8 cellular contexts compared by ENCODE assay signal in genomic region chr9:95511952-95512750, GRCh38. TPM values are rescaled to one million over a fixed set of nuclear protein-coding genes. Genes with fewer than 3 reads are reported as not detected.
DNase-seq lines count a peak whose midpoint lies in the region; ATAC-seq and TF ChIP-seq lines count a peak whose summit lies in the region.

No MANE protein-coding gene starts in this region.

- no peaks in the 10 kb centered on the region for H3K9me3 ChIP-seq in trophoblast cell (ENCODE audit: insufficient read depth, low read depth, low read length)

- ATAC-seq in HG02678 (IDR thresholded peaks at IDR 0.05; ENCODE audit: unreplicated experiment) = no peak
- no peak for ATAC-seq in GM19463 (IDR thresholded peaks at IDR 0.05; ENCODE audit: unreplicated experiment)

- no peak overlapping the region for H3K4ac ChIP-seq in trophoblast cell (ENCODE audit: low read depth, low read length)

- no peak overlapping the region for H3K9ac ChIP-seq in trophoblast cell (ENCODE audit: low read length)

- POLR2A ChIA-PET in RWPE1 (lab: Yijun Ruan, JAX; ENCODE audit: low non-redundant PET) = no interaction called here

- peaks cover 3 to 15% of the 10 kb centered on the region in 2 experiments for H3K4me1 ChIP-seq in trophoblast cell (ENCODE audit: control insufficient read depth in 1 of 2, insufficient read depth in 2 of 2, low read length in 2 of 2)

- H3K4me3 ChIP-seq in epithelial cell of proximal tubule (ENCODE audit: low read depth, low read length) (peak overlapping the region; percentile 95), trophoblast cell (ENCODE audit: low read depth, low read length) (no peak overlapping the region)

- DNase-seq in NCI-H2081 (lab: John Stamatoyannopoulos, UW) = peak; percentile 19 to 61
- no peak for DNase-seq in NCI-H2081 treated with DMSO at 0.1 percent for 48 hours (lab: John Stamatoyannopoulos, UW)
- DNase-seq in RWPE1 (ENCODE audit: low spot score) = no peak
- DNase-seq in epithelial cell of proximal tubule (ENCODE audit: low read depth) = no peak
- peak in 1 of 2 donors; percentile 1 for DNase-seq in trophoblast cell
- no peak for DNase-seq in NCI-H187 (lab: John Stamatoyannopoulos, UW)

- no peaks in the 10 kb centered on the region for H3K36me3 ChIP-seq in trophoblast cell (ENCODE audit: control insufficient read depth in 1 of 2, insufficient read depth in 2 of 2, low read length in 2 of 2)

- H3K14ac ChIP-seq in trophoblast cell (ENCODE audit: low read length) = no peak overlapping the region

- H4K12ac ChIP-seq in trophoblast cell (ENCODE audit: low read depth, low read length) = no peak overlapping the region

- no peak overlapping the region for H4K8ac ChIP-seq in trophoblast cell (ENCODE audit: low read depth, low read length)

- H3K27ac ChIP-seq in RWPE1 (peak overlapping the region; percentile 99), trophoblast cell (ENCODE audit: low read depth, low read length) (peak overlapping the region; percentile 98)

- CTCF ChIA-PET in RWPE1 (lab: Yijun Ruan, JAX) = interaction anchor here (1.3 kb wide), 1 partner anchor 14 kb away, joined by 3 read pairs; no protein-coding TSS in a partner anchor

- no peak overlapping the region for H3K23ac ChIP-seq in trophoblast cell (ENCODE audit: low read length)

- no peak overlapping the region for H2AFZ ChIP-seq in trophoblast cell (ENCODE audit: insufficient read depth, low read length, poor library complexity)

- no peak overlapping the region for H2BK120ac ChIP-seq in trophoblast cell (ENCODE audit: insufficient read depth, low read length, poor library complexity)

- no CpG with 5 or more reads among the region's 30 CpGs for WGBS in trophoblast cell (ENCODE audit: extremely low coverage, insufficient coverage, insufficient read length)

- peaks cover 16% of the 10 kb centered on the region for H3K79me2 ChIP-seq in trophoblast cell (ENCODE audit: control insufficient read depth, insufficient read depth, low read length, poor library complexity)

- TF ChIP-seq CTCF in RWPE1 (conservative IDR thresholded peaks at IDR 0.05; ENCODE audit: low read depth) = no peak
- no peak for TF ChIP-seq CTCF in epithelial cell of proximal tubule (conservative IDR thresholded peaks at IDR 0.05; ENCODE audit: low read depth, low read length)

- H3K27me3 ChIP-seq in trophoblast cell (ENCODE audit: insufficient read depth, low read length) = no peaks in the 10 kb centered on the region

- no peak overlapping the region for H2AK5ac ChIP-seq in trophoblast cell (ENCODE audit: low read length)

- H3K4me2 ChIP-seq in trophoblast cell (ENCODE audit: low read length) = peak overlapping the region; percentile 93

- no peak overlapping the region for H3K18ac ChIP-seq in trophoblast cell (ENCODE audit: low read length)

- H2BK5ac ChIP-seq in trophoblast cell (ENCODE audit: low read depth, low read length, poor library complexity) = no peak overlapping the region

- H4K91ac ChIP-seq in trophoblast cell (ENCODE audit: low read depth, low read length) = peak overlapping the region; percentile 32

- peaks cover 33% of the 10 kb centered on the region for H3K79me1 ChIP-seq in trophoblast cell (ENCODE audit: low read length)

- H2BK12ac ChIP-seq in trophoblast cell (ENCODE audit: low read length) = no peak overlapping the region

RNA-seq across cellular contexts. Expression of gene PTCH1, which starts 4.6 kb away (rescaled TPM):
- 1.7 and 3.5 TPM in 2 replicates for total RNA-seq in epithelial cell of proximal tubule
- 13.6 and 13.7 TPM in 2 replicates for polyA plus RNA-seq in trophoblast cell (2013)

Comparison
In these comparisons a context has a peak if more than half of its experiments do, and no peak if none do; other contexts are left out.
1. DNase-seq: peak in NCI-H2081 (2 of 2); none in NCI-H2081 treated with DMSO at 0.1 percent for 48 hours (single experiment), RWPE1 (single experiment), epithelial cell of proximal tubule (single experiment) and NCI-H187 (0 of 2).